ENCODE assay signal across 8 cellular contexts in genomic region chr7:2247141-2247985, GRCh38. TPM values are rescaled to one million over a fixed set of nuclear protein-coding genes. Genes with fewer than 3 reads are reported as not detected.
DNase-seq lines count a peak whose midpoint lies in the region; ATAC-seq and TF ChIP-seq lines count a peak whose summit lies in the region.

No MANE protein-coding gene starts in this region.

- H3K79me2 ChIP-seq in Karpas-422 (ENCODE audit: low read length): peaks cover 12% of the 10 kb centered on the region

- no peaks in the 10 kb centered on the region for H3K36me3 ChIP-seq in Karpas-422 (ENCODE audit: insufficient read depth, low read length)

- H3K4me3 Mint-ChIP-seq in brain (no peak overlapping the region), memory B cell (no peak overlapping the region)

- no peaks in the 10 kb centered on the region for H3K27me3 ChIP-seq in Karpas-422 (ENCODE audit: low read length)

- no peaks in the 10 kb centered on the region for H3K9me2 ChIP-seq in Karpas-422 (replicated peaks; ENCODE audit: insufficient read depth, low read length)

- peaks cover 13% of the 10 kb centered on the region for H3K4me1 ChIP-seq in Karpas-422 (ENCODE audit: low read length)

- DNase-seq in D341Med (ENCODE audit: low spot score): peak; percentile 85
- DNase-seq in Karpas-422: peak; percentile 79
- peak in 1 of 2 donors; percentile 29 for DNase-seq in memory B cell (ENCODE audit: low spot score in 2 of 2)
- no peak for DNase-seq in NCI-H2029 treated with DMSO at 0.1 percent for 48 hours (lab: John Stamatoyannopoulos, UW)

- no peaks in the 10 kb centered on the region for H3K9me3 Mint-ChIP-seq in brain
- no peaks in the 10 kb centered on the region for H3K9me3 Mint-ChIP-seq in memory B cell

- peak; percentile 39 to 73 for TF ChIP-seq CTCF in brain (conservative IDR thresholded peaks at IDR 0.05)

- H3K27ac ChIP-seq in Karpas-422 (ENCODE audit: low read length): no peak overlapping the region

- H3K27ac Mint-ChIP-seq in brain: no peak overlapping the region
- H3K27ac Mint-ChIP-seq in memory B cell: peak overlapping the region; percentile 81

- H4K20me1 ChIP-seq in Karpas-422 (ENCODE audit: insufficient read depth, low read depth, low read length): no peaks in the 10 kb centered on the region

- no peak overlapping the region for H3K4me3 ChIP-seq in Karpas-422 (ENCODE audit: low read length)

- H3K36me3 Mint-ChIP-seq in brain: peaks cover 6% of the 10 kb centered on the region
- peaks cover 5% of the 10 kb centered on the region for H3K36me3 Mint-ChIP-seq in memory B cell

- H3K9me3 ChIP-seq in Karpas-422 (ENCODE audit: low read length): no peaks in the 10 kb centered on the region

- ATAC-seq in memory B cell (ENCODE audit: low read depth): peak; percentile 49
- ATAC-seq in HG03159 (IDR thresholded peaks at IDR 0.05; ENCODE audit: unreplicated experiment): no peak
- no peak for ATAC-seq in HG02970 (IDR thresholded peaks at IDR 0.05; ENCODE audit: low FRiP score, unreplicated experiment)
- no peak for ATAC-seq in HG03571 (IDR thresholded peaks at IDR 0.05; ENCODE audit: unreplicated experiment)

- H3K4me1 Mint-ChIP-seq in brain (peaks cover 11% of the 10 kb centered on the region), memory B cell (peaks cover 14% of the 10 kb centered on the region)

- no peak overlapping the region for H2AFZ ChIP-seq in Karpas-422 (ENCODE audit: low read length)

- H3K9ac ChIP-seq in Karpas-422 (ENCODE audit: low read length): no peak overlapping the region

- H3K27me3 Mint-ChIP-seq in brain (peaks cover 5% of the 10 kb centered on the region), memory B cell (no peaks in the 10 kb centered on the region)

- H3K4me2 ChIP-seq in Karpas-422 (ENCODE audit: low read depth, low read length, poor library complexity, severe bottlenecking): no peak overlapping the region

RNA-seq across cellular contexts. Expression of gene NUDT1, which starts 5.3 kb away (rescaled TPM):
- total RNA-seq in Karpas-422 (2014; rRNA removed; shearing (Covaris generic); ENCODE audit: low replicate concordance): 45.3 and 84.8 TPM in 2 replicates
- 82.3 TPM for polyA plus RNA-seq in brain (ENCODE audit: insufficient read depth, low read depth, low replicate concordance)

RNA-seq across cellular contexts. Expression of gene MRM2, which starts 5.4 kb away (rescaled TPM):
- total RNA-seq in Karpas-422 (2014; rRNA removed; shearing (Covaris generic); ENCODE audit: low replicate concordance): 35.5 TPM in 2 replicates
- polyA plus RNA-seq in brain (ENCODE audit: insufficient read depth, low read depth, low replicate concordance): 30.9 TPM

RNA-seq across cellular contexts. Expression of gene MAD1L1, which starts 14.6 kb away (rescaled TPM):
- 38.6 and 61.5 TPM in 2 replicates for total RNA-seq in Karpas-422 (2014; rRNA removed; shearing (Covaris generic); ENCODE audit: low replicate concordance)
- 42.7 TPM for polyA plus RNA-seq in brain (ENCODE audit: insufficient read depth, low read depth, low replicate concordance)
